ENCODE assay signal across 1 cellular context in the genomic region with DNA sequence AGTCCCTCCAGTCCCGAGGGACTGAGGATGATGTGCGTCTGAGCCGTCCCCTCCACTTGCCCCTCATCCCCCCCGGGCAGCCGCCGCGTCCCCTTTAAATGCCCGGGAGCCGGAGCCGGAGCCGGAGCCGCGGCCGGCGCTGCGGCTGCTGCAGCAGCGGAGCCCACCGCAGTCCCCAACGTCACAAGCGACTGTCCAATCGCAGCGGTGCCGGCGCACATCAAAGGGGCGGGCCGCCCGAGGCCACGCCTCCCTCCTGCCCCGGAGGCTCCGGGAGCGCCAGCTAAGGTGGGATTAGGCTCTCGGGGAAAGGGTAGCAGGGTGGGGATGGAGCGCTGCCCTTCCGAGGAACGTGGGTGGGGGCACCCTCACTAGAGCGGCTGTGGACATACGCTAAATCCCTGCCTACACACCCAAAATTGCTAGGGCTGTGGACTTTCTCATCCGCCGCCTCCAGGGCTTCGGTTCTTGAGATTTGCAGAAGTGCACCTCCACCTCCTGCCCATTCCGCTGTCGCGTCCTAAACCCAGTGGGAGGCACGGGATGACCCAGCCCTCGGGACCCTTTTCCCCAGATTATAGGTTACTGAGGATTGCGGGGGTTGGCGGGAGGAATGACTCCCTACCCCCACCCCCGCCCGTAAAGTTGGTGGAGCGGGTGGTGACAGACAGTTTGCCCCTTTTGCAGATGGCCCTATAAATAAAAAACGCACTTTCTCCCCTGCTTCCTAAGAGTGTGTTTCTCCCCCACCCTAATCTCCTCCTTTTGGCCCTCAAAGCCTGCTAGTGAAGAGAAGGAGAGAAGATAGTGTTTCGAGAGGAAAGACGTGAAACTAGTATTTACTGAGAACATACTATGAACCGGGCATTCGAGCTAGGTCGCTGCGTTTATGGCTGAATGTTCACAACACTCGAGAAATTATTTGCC.
A peak's percentile ranks its signal among the peaks of the same experiment; 100 is the strongest.
TF ChIP-seq lines count a peak whose summit lies in the region.

A gene with protein sequence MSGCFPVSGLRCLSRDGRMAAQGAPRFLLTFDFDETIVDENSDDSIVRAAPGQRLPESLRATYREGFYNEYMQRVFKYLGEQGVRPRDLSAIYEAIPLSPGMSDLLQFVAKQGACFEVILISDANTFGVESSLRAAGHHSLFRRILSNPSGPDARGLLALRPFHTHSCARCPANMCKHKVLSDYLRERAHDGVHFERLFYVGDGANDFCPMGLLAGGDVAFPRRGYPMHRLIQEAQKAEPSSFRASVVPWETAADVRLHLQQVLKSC (minus strand): TSS at position 152 of the 927 bp plus-strand sequence. CDS start 4,096 bp downstream, outside the sequence.

TF ChIP-seq in K562, 482 proteins besides CTCF, POLR2A, EP300 and RAD21 (continued from another document and continues in another):
- no peak for TF ChIP-seq CHD4 (IDR thresholded peaks at IDR 0.05; ENCODE audit: insufficient read depth, insufficient replicate concordance, low read depth, low read length, poor library complexity, severe bottlenecking)
- TF ChIP-seq PPARD (CRISPR knock-in tag; IDR thresholded peaks at IDR 0.05), result no peak
- no peak for TF ChIP-seq PHTF2 (CRISPR knock-in tag; IDR thresholded peaks at IDR 0.05)
- TF ChIP-seq, protein P1, sequence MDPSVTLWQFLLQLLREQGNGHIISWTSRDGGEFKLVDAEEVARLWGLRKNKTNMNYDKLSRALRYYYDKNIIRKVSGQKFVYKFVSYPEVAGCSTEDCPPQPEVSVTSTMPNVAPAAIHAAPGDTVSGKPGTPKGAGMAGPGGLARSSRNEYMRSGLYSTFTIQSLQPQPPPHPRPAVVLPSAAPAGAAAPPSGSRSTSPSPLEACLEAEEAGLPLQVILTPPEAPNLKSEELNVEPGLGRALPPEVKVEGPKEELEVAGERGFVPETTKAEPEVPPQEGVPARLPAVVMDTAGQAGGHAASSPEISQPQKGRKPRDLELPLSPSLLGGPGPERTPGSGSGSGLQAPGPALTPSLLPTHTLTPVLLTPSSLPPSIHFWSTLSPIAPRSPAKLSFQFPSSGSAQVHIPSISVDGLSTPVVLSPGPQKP (CRISPR knock-in tag; IDR thresholded peaks at IDR 0.05), result no peak
- TF ChIP-seq, protein P2, sequence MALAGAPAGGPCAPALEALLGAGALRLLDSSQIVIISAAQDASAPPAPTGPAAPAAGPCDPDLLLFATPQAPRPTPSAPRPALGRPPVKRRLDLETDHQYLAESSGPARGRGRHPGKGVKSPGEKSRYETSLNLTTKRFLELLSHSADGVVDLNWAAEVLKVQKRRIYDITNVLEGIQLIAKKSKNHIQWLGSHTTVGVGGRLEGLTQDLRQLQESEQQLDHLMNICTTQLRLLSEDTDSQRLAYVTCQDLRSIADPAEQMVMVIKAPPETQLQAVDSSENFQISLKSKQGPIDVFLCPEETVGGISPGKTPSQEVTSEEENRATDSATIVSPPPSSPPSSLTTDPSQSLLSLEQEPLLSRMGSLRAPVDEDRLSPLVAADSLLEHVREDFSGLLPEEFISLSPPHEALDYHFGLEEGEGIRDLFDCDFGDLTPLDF (CRISPR knock-in tag; IDR thresholded peaks at IDR 0.05), result no peak
- TF ChIP-seq ZNF124 (CRISPR knock-in tag; IDR thresholded peaks at IDR 0.05), result no peak
- TF ChIP-seq, protein P3, sequence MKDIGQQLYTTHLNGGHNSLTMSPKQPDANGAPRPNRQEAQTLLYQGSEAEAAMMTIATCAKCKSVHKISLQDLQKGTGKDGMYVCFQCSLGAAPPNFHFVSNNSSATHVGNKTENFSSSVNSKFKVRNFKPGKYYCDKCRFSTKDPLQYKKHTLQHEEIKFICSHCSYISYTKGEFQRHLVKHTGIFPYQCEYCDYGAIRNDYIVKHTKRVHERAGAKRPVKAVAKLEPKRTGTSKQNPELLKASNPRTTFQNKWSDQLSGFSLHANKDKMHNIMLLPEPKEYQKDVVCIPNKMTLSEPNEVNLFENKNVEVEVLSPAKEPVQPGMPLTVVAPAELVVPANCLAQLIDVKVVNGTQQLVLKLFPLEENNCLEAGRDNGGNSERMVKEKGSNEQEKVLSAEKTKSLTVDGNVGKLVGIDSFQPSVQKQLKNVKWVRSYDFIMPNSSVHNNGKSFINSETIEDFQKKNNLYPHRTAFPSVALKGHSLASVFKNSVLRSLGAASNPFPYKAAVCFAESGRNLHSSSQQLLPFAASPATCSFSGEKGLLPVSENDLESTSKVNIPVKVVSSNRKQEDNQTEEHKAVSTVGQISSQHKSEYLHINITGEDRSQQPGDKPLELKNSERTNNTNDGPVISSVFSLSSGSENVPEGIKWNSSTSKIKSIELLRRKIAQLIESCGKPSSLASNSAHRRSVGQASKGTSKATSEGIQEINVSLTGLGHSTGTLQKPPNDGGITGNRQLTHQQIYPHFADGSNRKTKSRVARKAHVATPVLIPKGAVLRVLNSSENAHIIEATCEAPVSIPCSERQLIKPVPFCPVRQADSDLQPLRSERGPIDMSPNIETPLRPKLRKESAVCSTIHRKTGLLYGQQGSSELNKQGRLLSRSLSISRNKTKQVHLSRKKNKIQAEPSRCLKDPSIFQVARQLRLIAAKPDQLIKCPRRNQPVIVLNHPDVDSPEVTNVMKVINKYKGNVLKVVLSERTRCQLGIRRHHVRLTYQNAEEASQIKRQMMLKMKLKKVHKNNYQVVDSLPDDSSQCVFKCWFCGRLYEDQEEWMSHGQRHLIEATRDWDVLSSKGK (CRISPR knock-in tag; IDR thresholded peaks at IDR 0.05), result no peak
- 0 out of 2 replicates have a peak, but pooled peaks have one; percentile 17 for TF ChIP-seq POLR2G (IDR thresholded peaks at IDR 0.05; ENCODE audit: low read depth, low read length)
- TF ChIP-seq, protein P4, sequence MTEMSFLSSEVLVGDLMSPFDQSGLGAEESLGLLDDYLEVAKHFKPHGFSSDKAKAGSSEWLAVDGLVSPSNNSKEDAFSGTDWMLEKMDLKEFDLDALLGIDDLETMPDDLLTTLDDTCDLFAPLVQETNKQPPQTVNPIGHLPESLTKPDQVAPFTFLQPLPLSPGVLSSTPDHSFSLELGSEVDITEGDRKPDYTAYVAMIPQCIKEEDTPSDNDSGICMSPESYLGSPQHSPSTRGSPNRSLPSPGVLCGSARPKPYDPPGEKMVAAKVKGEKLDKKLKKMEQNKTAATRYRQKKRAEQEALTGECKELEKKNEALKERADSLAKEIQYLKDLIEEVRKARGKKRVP (CRISPR knock-in tag; IDR thresholded peaks at IDR 0.05), result no peak
- TF ChIP-seq ZNF384 (IDR thresholded peaks at IDR 0.05; ENCODE audit: low read depth, low read length), result no peak
- TF ChIP-seq RBM25 (IDR thresholded peaks at IDR 0.05; ENCODE audit: low read depth, low read length, severe bottlenecking), result peak; percentile 70
- no peak for TF ChIP-seq NR3C1 (CRISPR knock-in tag; IDR thresholded peaks at IDR 0.05)
- peak; percentile 13; the same call in 1 of the 2 replicates for TF ChIP-seq ZBTB1 (CRISPR knock-in tag; IDR thresholded peaks at IDR 0.05; ENCODE audit: borderline replicate concordance, low read depth)
- TF ChIP-seq FOS (IDR thresholded peaks at IDR 0.05; ENCODE audit: extremely low read depth, insufficient read length), result no peak
- no peak for TF ChIP-seq ZNF699 (CRISPR knock-in tag; IDR thresholded peaks at IDR 0.05; ENCODE audit: insufficient replicate concordance)
- TF ChIP-seq EWSR1 (IDR thresholded peaks at IDR 0.05; ENCODE audit: borderline replicate concordance, low read depth, partially characterized antibody), result no peak
- TF ChIP-seq NFYB (IDR thresholded peaks at IDR 0.05; ENCODE audit: extremely low read depth, insufficient read length), result peak; percentile 64
- TF ChIP-seq, protein P5, sequence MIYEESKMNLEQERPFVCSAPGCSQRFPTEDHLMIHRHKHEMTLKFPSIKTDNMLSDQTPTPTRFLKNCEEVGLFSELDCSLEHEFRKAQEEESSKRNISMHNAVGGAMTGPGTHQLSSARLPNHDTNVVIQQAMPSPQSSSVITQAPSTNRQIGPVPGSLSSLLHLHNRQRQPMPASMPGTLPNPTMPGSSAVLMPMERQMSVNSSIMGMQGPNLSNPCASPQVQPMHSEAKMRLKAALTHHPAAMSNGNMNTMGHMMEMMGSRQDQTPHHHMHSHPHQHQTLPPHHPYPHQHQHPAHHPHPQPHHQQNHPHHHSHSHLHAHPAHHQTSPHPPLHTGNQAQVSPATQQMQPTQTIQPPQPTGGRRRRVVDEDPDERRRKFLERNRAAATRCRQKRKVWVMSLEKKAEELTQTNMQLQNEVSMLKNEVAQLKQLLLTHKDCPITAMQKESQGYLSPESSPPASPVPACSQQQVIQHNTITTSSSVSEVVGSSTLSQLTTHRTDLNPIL (CRISPR knock-in tag; IDR thresholded peaks at IDR 0.05), result no peak
- no peak for TF ChIP-seq ZNF583 (CRISPR knock-in tag; IDR thresholded peaks at IDR 0.05)
- peak; percentile 92 for TF ChIP-seq TCF7 (IDR thresholded peaks at IDR 0.05; ENCODE audit: borderline replicate concordance)
- no peak for TF ChIP-seq GABPB2 (CRISPR knock-in tag; conservative IDR thresholded peaks at IDR 0.05)
- TF ChIP-seq PCBP1 (IDR thresholded peaks at IDR 0.05; ENCODE audit: low read depth, low read length, poor library complexity, severe bottlenecking), result no peak
- TF ChIP-seq L3MBTL2 (IDR thresholded peaks at IDR 0.05), result peak; percentile 48; the same call in 1 of the 2 replicates
- no peak for TF ChIP-seq BACH1 (tag; IDR thresholded peaks at IDR 0.05)
- TF ChIP-seq, protein P6, sequence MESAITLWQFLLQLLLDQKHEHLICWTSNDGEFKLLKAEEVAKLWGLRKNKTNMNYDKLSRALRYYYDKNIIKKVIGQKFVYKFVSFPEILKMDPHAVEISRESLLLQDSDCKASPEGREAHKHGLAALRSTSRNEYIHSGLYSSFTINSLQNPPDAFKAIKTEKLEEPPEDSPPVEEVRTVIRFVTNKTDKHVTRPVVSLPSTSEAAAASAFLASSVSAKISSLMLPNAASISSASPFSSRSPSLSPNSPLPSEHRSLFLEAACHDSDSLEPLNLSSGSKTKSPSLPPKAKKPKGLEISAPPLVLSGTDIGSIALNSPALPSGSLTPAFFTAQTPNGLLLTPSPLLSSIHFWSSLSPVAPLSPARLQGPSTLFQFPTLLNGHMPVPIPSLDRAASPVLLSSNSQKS (CRISPR knock-in tag; IDR thresholded peaks at IDR 0.05), result no peak
- TF ChIP-seq MEIS2 (IDR thresholded peaks at IDR 0.05; ENCODE audit: partially characterized antibody), result no peak
- peak; percentile 39 for TF ChIP-seq KDM5B (IDR thresholded peaks at IDR 0.05; ENCODE audit: insufficient replicate concordance, low read depth, low read length)
- TF ChIP-seq ZFPM2 (CRISPR knock-in tag; IDR thresholded peaks at IDR 0.05), result no peak
- TF ChIP-seq, protein P7, sequence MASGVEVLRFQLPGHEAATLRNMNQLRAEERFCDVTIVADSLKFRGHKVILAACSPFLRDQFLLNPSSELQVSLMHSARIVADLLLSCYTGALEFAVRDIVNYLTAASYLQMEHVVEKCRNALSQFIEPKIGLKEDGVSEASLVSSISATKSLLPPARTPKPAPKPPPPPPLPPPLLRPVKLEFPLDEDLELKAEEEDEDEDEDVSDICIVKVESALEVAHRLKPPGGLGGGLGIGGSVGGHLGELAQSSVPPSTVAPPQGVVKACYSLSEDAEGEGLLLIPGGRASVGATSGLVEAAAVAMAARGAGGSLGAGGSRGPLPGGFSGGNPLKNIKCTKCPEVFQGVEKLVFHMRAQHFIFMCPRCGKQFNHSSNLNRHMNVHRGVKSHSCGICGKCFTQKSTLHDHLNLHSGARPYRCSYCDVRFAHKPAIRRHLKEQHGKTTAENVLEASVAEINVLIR (CRISPR knock-in tag; IDR thresholded peaks at IDR 0.05), result 0 out of 2 replicates have a peak, but pooled peaks have one; percentile 33
- TF ChIP-seq NCOA4 (IDR thresholded peaks at IDR 0.05; ENCODE audit: partially characterized antibody), result no peak
- no peak for TF ChIP-seq ZNF76 (CRISPR knock-in tag; IDR thresholded peaks at IDR 0.05; ENCODE audit: borderline replicate concordance)
- no peak for TF ChIP-seq ZNF232 (CRISPR knock-in tag; IDR thresholded peaks at IDR 0.05)
- TF ChIP-seq, protein P8, sequence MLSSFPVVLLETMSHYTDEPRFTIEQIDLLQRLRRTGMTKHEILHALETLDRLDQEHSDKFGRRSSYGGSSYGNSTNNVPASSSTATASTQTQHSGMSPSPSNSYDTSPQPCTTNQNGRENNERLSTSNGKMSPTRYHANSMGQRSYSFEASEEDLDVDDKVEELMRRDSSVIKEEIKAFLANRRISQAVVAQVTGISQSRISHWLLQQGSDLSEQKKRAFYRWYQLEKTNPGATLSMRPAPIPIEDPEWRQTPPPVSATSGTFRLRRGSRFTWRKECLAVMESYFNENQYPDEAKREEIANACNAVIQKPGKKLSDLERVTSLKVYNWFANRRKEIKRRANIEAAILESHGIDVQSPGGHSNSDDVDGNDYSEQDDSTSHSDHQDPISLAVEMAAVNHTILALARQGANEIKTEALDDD (IDR thresholded peaks at IDR 0.05), result no peak
- no peak for TF ChIP-seq SMARCE1 (IDR thresholded peaks at IDR 0.05)
- TF ChIP-seq KAT2B (IDR thresholded peaks at IDR 0.05; ENCODE audit: low read depth, low read length), result no peak
- TF ChIP-seq BHLHE40 (IDR thresholded peaks at IDR 0.05; ENCODE audit: low read length), result no peak
- TF ChIP-seq, protein P9, sequence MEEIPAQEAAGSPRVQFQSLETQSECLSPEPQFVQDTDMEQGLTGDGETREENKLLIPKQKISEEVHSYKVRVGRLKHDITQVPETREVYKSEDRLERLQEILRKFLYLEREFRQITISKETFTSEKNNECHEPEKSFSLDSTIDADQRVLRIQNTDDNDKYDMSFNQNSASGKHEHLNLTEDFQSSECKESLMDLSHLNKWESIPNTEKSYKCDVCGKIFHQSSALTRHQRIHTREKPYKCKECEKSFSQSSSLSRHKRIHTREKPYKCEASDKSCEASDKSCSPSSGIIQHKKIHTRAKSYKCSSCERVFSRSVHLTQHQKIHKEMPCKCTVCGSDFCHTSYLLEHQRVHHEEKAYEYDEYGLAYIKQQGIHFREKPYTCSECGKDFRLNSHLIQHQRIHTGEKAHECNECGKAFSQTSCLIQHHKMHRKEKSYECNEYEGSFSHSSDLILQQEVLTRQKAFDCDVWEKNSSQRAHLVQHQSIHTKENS (CRISPR knock-in tag; IDR thresholded peaks at IDR 0.05), result no peak
- no peak for TF ChIP-seq THRAP3 (IDR thresholded peaks at IDR 0.05; ENCODE audit: borderline replicate concordance)
- TF ChIP-seq CBFA2T3 (IDR thresholded peaks at IDR 0.05), result no peak
- TF ChIP-seq, protein P10, sequence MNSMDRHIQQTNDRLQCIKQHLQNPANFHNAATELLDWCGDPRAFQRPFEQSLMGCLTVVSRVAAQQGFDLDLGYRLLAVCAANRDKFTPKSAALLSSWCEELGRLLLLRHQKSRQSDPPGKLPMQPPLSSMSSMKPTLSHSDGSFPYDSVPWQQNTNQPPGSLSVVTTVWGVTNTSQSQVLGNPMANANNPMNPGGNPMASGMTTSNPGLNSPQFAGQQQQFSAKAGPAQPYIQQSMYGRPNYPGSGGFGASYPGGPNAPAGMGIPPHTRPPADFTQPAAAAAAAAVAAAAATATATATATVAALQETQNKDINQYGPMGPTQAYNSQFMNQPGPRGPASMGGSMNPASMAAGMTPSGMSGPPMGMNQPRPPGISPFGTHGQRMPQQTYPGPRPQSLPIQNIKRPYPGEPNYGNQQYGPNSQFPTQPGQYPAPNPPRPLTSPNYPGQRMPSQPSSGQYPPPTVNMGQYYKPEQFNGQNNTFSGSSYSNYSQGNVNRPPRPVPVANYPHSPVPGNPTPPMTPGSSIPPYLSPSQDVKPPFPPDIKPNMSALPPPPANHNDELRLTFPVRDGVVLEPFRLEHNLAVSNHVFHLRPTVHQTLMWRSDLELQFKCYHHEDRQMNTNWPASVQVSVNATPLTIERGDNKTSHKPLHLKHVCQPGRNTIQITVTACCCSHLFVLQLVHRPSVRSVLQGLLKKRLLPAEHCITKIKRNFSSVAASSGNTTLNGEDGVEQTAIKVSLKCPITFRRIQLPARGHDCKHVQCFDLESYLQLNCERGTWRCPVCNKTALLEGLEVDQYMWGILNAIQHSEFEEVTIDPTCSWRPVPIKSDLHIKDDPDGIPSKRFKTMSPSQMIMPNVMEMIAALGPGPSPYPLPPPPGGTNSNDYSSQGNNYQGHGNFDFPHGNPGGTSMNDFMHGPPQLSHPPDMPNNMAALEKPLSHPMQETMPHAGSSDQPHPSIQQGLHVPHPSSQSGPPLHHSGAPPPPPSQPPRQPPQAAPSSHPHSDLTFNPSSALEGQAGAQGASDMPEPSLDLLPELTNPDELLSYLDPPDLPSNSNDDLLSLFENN (IDR thresholded peaks at IDR 0.05; ENCODE audit: low read depth in 2 of 2, low read length in 2 of 2), result no peak
- TF ChIP-seq KDM2B (CRISPR knock-in tag; IDR thresholded peaks at IDR 0.05), result 0 out of 2 replicates have a peak, but pooled peaks have one; percentile 45
